In genomic region chr5:126732716-126733115, GRCh38 we compare ENCODE assay signal across 17 cellular contexts. TPM values are rescaled to one million over a fixed set of nuclear protein-coding genes. Genes with fewer than 3 reads are reported as not detected.
DNase-seq lines count a peak whose midpoint lies in the region; ATAC-seq and TF ChIP-seq lines count a peak whose summit lies in the region.
"Had no signal": no experiment of that assay in that cellular context is flagged by ENCODE, and none has a peak within 500 bp of the region (broad histone marks: within the 10 kb centered on the region; RNA-seq: fewer than 3 reads in every experiment).

No MANE protein-coding gene starts in this region.

- 0 out of 3 replicates have a peak, but pooled peaks have one; percentile 14 for ATAC-seq in RWPE2 (ENCODE audit: low read depth)
- peak; percentile 62 for ATAC-seq in omental fat pad (ENCODE audit: low FRiP score)
- ATAC-seq in HG03135 (IDR thresholded peaks at IDR 0.05; ENCODE audit: unreplicated experiment): no peak

- H3K4me3 ChIP-seq in HEK293 (ENCODE audit: low read depth, low read length) (no peak overlapping the region), RWPE2 (ENCODE audit: severe bottlenecking) (no peak overlapping the region)
- H3K4me3 ChIP-seq: SJSA1 had no signal

- TF ChIP-seq CTCF in HEK293 (tag by site-specific recombination; IDR thresholded peaks at IDR 0.05) (no peak), RWPE2 (IDR thresholded peaks at IDR 0.05; ENCODE audit: poor library complexity, severe bottlenecking) (no peak), omental fat pad (IDR thresholded peaks at IDR 0.05) (no peak)

- DNase-seq in RWPE2 (ENCODE audit: low spot score) (no peak), cerebellum (ENCODE audit: low spot score) (peak; percentile 44), omental fat pad (ENCODE audit: low spot score) (no peak), NCI-H2029 (lab: John Stamatoyannopoulos, UW) (no peak), posterior vena cava (ENCODE audit: low spot score) (no peak)
- no peak for DNase-seq in stimulated activated naive CD4-positive, alpha-beta T cell treated with Interleukin-2 at 50 U/mL for 16 hours (lab: John Stamatoyannopoulos, UW)
- DNase-seq: BE2C; CD4-positive, alpha-beta T cell; KG1; NCI-H1436; NCI-H2171 treated with DMSO at 0.1 percent for 48 hours; NCI-H524 treated with DMSO at 0.1 percent for 48 hours; OCI-M1 had no signal

- no peaks in the 10 kb centered on the region for H3K9me3 ChIP-seq in HEK293 (ENCODE audit: control insufficient read depth, insufficient read depth, low read depth, low read length)
- no peaks in the 10 kb centered on the region for H3K9me3 ChIP-seq in RWPE2 (ENCODE audit: severe bottlenecking)
- H3K9me3 ChIP-seq: BE2C, SJSA1 had no signal

- H3K27ac ChIP-seq in HEK293 (ENCODE audit: extremely low read depth, low read depth, low read length) (no peak overlapping the region), RWPE2 (ENCODE audit: poor library complexity, severe bottlenecking) (no peak overlapping the region)
- H3K27ac ChIP-seq: RWPE1, SJSA1 had no signal

- POLR2A ChIA-PET in HEK293 (lab: Yijun Ruan, JAX): interaction anchor here (0.7 kb wide), 1 partner anchor 44 kb away, joined by 7 read pairs; no protein-coding TSS in a partner anchor

- intact Hi-C loops in posterior vena cava (cut with DNase I): no loop called here

- CTCF ChIA-PET in HEK293 (lab: Yijun Ruan, JAX): no interaction called here

- no peaks in the 10 kb centered on the region for H3K4me1 ChIP-seq in HEK293 (ENCODE audit: control insufficient read depth, insufficient read depth, low read length)
- H3K4me1 ChIP-seq in RWPE2 (ENCODE audit: insufficient read depth, poor library complexity, severe bottlenecking): no peaks in the 10 kb centered on the region
- H3K4me1 ChIP-seq: BE2C had no signal

- H3K36me3 ChIP-seq in HEK293 (ENCODE audit: control insufficient read depth in 2 of 2, insufficient read depth in 1 of 2, low read length in 2 of 2): no peaks in the 10 kb centered on the region
- no peaks in the 10 kb centered on the region for H3K36me3 ChIP-seq in RWPE2 (ENCODE audit: low read depth)
- H3K36me3 ChIP-seq: BE2C, SJSA1 had no signal

- peaks cover 8% of the 10 kb centered on the region for H3K27me3 ChIP-seq in RWPE2 (ENCODE audit: insufficient read depth, poor library complexity, severe bottlenecking)
- H3K27me3 ChIP-seq: BE2C, SJSA1 had no signal

TF ChIP-seq in HEK293, 187 proteins besides CTCF, POLR2A, EP300 and RAD21:
- TF ChIP-seq ZNF677 (tag by site-specific recombination; IDR thresholded peaks at IDR 0.05) (0 out of 2 replicates have a peak, but pooled peaks have one; percentile 36), ZNF747 (tag by site-specific recombination; IDR thresholded peaks at IDR 0.05) (no peak), ZNF623 (tag by site-specific recombination; IDR thresholded peaks at IDR 0.05) (no peak), MEIS1 (CRISPR knock-in tag; IDR thresholded peaks at IDR 0.05; ENCODE audit: borderline replicate concordance) (no peak), ZNF121 (tag by site-specific recombination; IDR thresholded peaks at IDR 0.05) (no peak)

RNA-seq across cellular contexts. Expression of gene LMNB1, which starts 44.2 kb away (rescaled TPM):
- total RNA-seq in cerebellum (62.2 TPM), omental fat pad (10 to 100 TPM in 3 of 4 donors, 1 to 10 TPM in 1; 4.4 to 20.4 (median 11.9) TPM), posterior vena cava (1 to 10 TPM; 4.4 to 5.7 TPM)
